13 cellular contexts compared by ENCODE assay signal in the genomic region with DNA sequence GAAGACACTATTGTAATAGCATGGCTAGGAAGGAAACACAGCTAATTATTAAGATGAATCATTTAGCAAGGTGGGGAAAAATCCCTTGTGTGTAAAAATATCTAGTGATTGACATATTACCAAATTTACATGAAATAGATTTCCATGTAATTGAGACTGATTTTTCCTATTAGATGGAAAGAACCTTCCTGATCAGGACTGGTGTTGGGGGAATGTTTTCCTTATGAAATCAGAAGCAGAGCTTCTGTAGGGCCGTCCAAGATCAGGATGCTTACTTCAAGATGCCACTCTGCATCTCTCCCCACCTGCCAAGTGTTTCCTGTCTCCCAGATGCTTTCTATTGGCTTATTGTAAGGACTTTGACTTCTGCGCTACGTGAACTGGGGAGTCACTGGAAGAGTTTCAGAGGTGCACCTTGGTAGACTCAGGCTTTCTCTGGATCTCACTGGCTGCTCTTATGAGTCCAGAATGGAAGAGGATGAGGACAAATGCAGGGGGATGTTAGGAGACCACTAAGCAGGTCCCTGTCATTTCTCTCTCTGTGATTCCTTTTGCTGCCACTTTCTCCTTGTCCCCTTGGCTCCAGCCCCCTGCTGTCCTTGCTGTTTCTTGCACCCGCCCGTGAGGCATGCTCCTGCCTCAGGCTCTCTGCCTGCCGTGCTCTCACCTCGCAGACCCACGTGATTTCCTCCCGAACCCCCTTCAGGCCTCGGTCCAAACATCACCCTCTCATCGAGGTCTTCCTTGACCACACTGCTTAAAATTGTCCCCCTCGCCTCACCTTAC. TPM values are rescaled to one million over a fixed set of nuclear protein-coding genes. Genes with fewer than 3 reads are reported as not detected.
DNase-seq lines count a peak whose midpoint lies in the region; ATAC-seq and TF ChIP-seq lines count a peak whose summit lies in the region.
"Had no signal": no experiment of that assay in that cellular context is flagged by ENCODE, and none has a peak within 500 bp of the region (broad histone marks: within the 10 kb centered on the region; RNA-seq: fewer than 3 reads in every experiment).

No MANE protein-coding gene starts in this region.

- H2AFZ ChIP-seq in GM23338: no peak overlapping the region

- no peaks in the 10 kb centered on the region for H4K20me1 ChIP-seq in GM23338 (replicated peaks; ENCODE audit: insufficient read depth)

- H3K27me3 ChIP-seq in GM23338 (ENCODE audit: insufficient read depth): no peaks in the 10 kb centered on the region
- H3K27me3 ChIP-seq in CD4-positive, alpha-beta memory T cell (ENCODE audit: insufficient read depth, low read length): no peaks in the 10 kb centered on the region

- H3K9me3 ChIP-seq in CD4-positive, alpha-beta memory T cell (ENCODE audit: control insufficient read depth in 1 of 2, low read length in 2 of 2): no peaks in the 10 kb centered on the region

- no peaks in the 10 kb centered on the region for H3K9me3 Mint-ChIP-seq in GM23338
- H3K9me3 Mint-ChIP-seq in activated T-helper 17 cell treated with anti-CD3 and anti-CD28 coated beads, Interleukin-2, amount 50 U/mL, for 72 hours: no peaks in the 10 kb centered on the region
- no peaks in the 10 kb centered on the region for H3K9me3 Mint-ChIP-seq in stimulated activated memory B cell treated with anti-CD40 and anti-IgM and Interleukin-4, amounts not matched to agents 10 μg/mL and 1 μg/mL and 100 μg/mL, for 72 hours
- H3K9me3 Mint-ChIP-seq in naive thymus-derived CD8-positive, alpha-beta T cell: no peaks in the 10 kb centered on the region
- no peaks in the 10 kb centered on the region for H3K9me3 Mint-ChIP-seq in CD4-positive, alpha-beta memory T cell

- peaks cover 4% of the 10 kb centered on the region for H3K27me3 Mint-ChIP-seq in GM23338 (ENCODE audit: insufficient read depth, low read depth, poor library complexity)
- no peaks in the 10 kb centered on the region for H3K27me3 Mint-ChIP-seq in activated T-helper 17 cell treated with anti-CD3 and anti-CD28 coated beads, Interleukin-2, amount 50 U/mL, for 72 hours
- H3K27me3 Mint-ChIP-seq in stimulated activated memory B cell treated with anti-CD40 and anti-IgM and Interleukin-4, amounts not matched to agents 10 μg/mL and 1 μg/mL and 100 μg/mL, for 72 hours: no peaks in the 10 kb centered on the region
- no peaks in the 10 kb centered on the region for H3K27me3 Mint-ChIP-seq in naive thymus-derived CD8-positive, alpha-beta T cell
- H3K27me3 Mint-ChIP-seq in CD4-positive, alpha-beta memory T cell: no peaks in the 10 kb centered on the region

- ATAC-seq in GM23338 (peak; percentile 13), HG02642 (IDR thresholded peaks at IDR 0.05; ENCODE audit: poor library complexity, unreplicated experiment) (no peak)
- no peak for ATAC-seq in activated T-helper 17 cell treated with anti-CD3 and anti-CD28 coated beads, Interleukin-2, amount 50 U/mL, for 72 hours (replicated peaks)
- ATAC-seq in stimulated activated memory B cell treated with anti-CD40 and anti-IgM and Interleukin-4, amounts not matched to agents 10 μg/mL and 1 μg/mL and 100 μg/mL, for 72 hours: no peak
- ATAC-seq in naive thymus-derived CD8-positive, alpha-beta T cell: no peak

- H3K36me3 ChIP-seq in GM23338 (ENCODE audit: insufficient read depth): no peaks in the 10 kb centered on the region
- H3K36me3 ChIP-seq in CD4-positive, alpha-beta memory T cell (ENCODE audit: insufficient read depth, low read length): no peaks in the 10 kb centered on the region

- no peaks in the 10 kb centered on the region for H3F3A ChIP-seq in GM23338 (replicated peaks; ENCODE audit: low read depth)

- POLR2A ChIA-PET in naive thymus-derived CD8-positive, alpha-beta T cell (lab: Charles Lee): no interaction called here
- POLR2A ChIA-PET in CD4-positive, alpha-beta memory T cell (lab: Charles Lee; ENCODE audit: partially characterized antibody): interaction anchor here (0.8 to 2.5 kb wide), 3 partner anchors 15 to 181 kb away, joined by 3 to 7 read pairs (median 7); no protein-coding TSS in a partner anchor

- peaks cover 60% of the 10 kb centered on the region for H3K4me1 ChIP-seq in GM23338 (ENCODE audit: insufficient read depth)
- peaks cover 25% of the 10 kb centered on the region for H3K4me1 ChIP-seq in CD4-positive, alpha-beta memory T cell (ENCODE audit: insufficient read depth, low read length)

- no peaks in the 10 kb centered on the region for H3K79me2 ChIP-seq in GM23338 (replicated peaks; ENCODE audit: insufficient read depth)

- intact Hi-C loops in CD4-positive, alpha-beta memory T cell (cut with micrococcal nuclease): loop anchor here (2.0 to 5.0 kb wide), 3 partner anchors 15 to 56 kb away; no protein-coding TSS in a partner anchor

- H3K36me3 Mint-ChIP-seq in GM23338 (ENCODE audit: low read depth): peaks cover 4% of the 10 kb centered on the region; the same call in 1 of the 3 replicates
- H3K36me3 Mint-ChIP-seq in activated T-helper 17 cell treated with anti-CD3 and anti-CD28 coated beads, Interleukin-2, amount 50 U/mL, for 72 hours (ENCODE audit: low read depth): no peaks in the 10 kb centered on the region
- peaks cover 6% of the 10 kb centered on the region for H3K36me3 Mint-ChIP-seq in stimulated activated memory B cell treated with anti-CD40 and anti-IgM and Interleukin-4, amounts not matched to agents 10 μg/mL and 1 μg/mL and 100 μg/mL, for 72 hours
- H3K36me3 Mint-ChIP-seq in naive thymus-derived CD8-positive, alpha-beta T cell: peaks cover 0 to 12% (median 6%) of the 10 kb centered on the region in 3 donors
- peaks cover 7 to 16% of the 10 kb centered on the region in 2 donors for H3K36me3 Mint-ChIP-seq in CD4-positive, alpha-beta memory T cell

- H3K4me3 ChIP-seq in GM23338: no peak overlapping the region
- H3K4me3 ChIP-seq in CD4-positive, alpha-beta memory T cell (ENCODE audit: low read length in 2 of 2): no peak overlapping the region
- H3K4me3 ChIP-seq: lung had no signal

- H3K4me3 Mint-ChIP-seq in GM23338: no peak overlapping the region
- peak overlapping the region; percentile 4 for H3K4me3 Mint-ChIP-seq in activated T-helper 17 cell treated with anti-CD3 and anti-CD28 coated beads, Interleukin-2, amount 50 U/mL, for 72 hours
- no peak overlapping the region for H3K4me3 Mint-ChIP-seq in stimulated activated memory B cell treated with anti-CD40 and anti-IgM and Interleukin-4, amounts not matched to agents 10 μg/mL and 1 μg/mL and 100 μg/mL, for 72 hours
- H3K4me3 Mint-ChIP-seq in naive thymus-derived CD8-positive, alpha-beta T cell: peak overlapping the region in 3 of 10 donors; percentile 7 to 47 (median 22)
- H3K4me3 Mint-ChIP-seq in CD4-positive, alpha-beta memory T cell: peak overlapping the region in 3 of 8 donors; percentile 26 to 31 (median 30)

- peak overlapping the region; percentile 87 for H3K27ac Mint-ChIP-seq in GM23338
- H3K27ac Mint-ChIP-seq in activated T-helper 17 cell treated with anti-CD3 and anti-CD28 coated beads, Interleukin-2, amount 50 U/mL, for 72 hours: peak overlapping the region; percentile 61
- peak overlapping the region; percentile 15 for H3K27ac Mint-ChIP-seq in stimulated activated memory B cell treated with anti-CD40 and anti-IgM and Interleukin-4, amounts not matched to agents 10 μg/mL and 1 μg/mL and 100 μg/mL, for 72 hours
- H3K27ac Mint-ChIP-seq in naive thymus-derived CD8-positive, alpha-beta T cell: peak overlapping the region in 3 of 10 donors; percentile 21 to 90 (median 80)
- peak overlapping the region in 3 of 7 donors; percentile 3 to 91 (median 13) for H3K27ac Mint-ChIP-seq in CD4-positive, alpha-beta memory T cell

- H3K9me2 ChIP-seq in GM23338 (ENCODE audit: insufficient read depth): no peaks in the 10 kb centered on the region; the same call in 1 of the 2 replicates

- CTCF ChIA-PET in CD4-positive, alpha-beta memory T cell (lab: Charles Lee; ENCODE audit: partially characterized antibody): interaction anchor here (1.3 to 6.5 kb wide), 4 partner anchors 13 to 616 kb away, joined by 3 to 98 read pairs (median 8); a partner anchor contains a TSS

- peak overlapping the region; percentile 44 for H3K4me2 ChIP-seq in GM23338

- DNase-seq in GM23338 (ENCODE audit: low spot score) (peak; percentile 43), iPS-NIHi7 (ENCODE audit: extremely low spot score) (peak; percentile 31), anterior cingulate cortex (lab: John Stamatoyannopoulos, UW) (no peak)
- DNase-seq in naive thymus-derived CD8-positive, alpha-beta T cell: no peak
- DNase-seq in CD4-positive, alpha-beta memory T cell: no peak
- DNase-seq: activated CD4-positive, alpha-beta T cell treated with anti-CD3 and anti-CD28 coated beads for 48 hours; Calu3; NCI-H1105; NCI-H82 had no signal

- H3K4me1 Mint-ChIP-seq in GM23338: peaks cover 63% of the 10 kb centered on the region
- peaks cover 28% of the 10 kb centered on the region for H3K4me1 Mint-ChIP-seq in activated T-helper 17 cell treated with anti-CD3 and anti-CD28 coated beads, Interleukin-2, amount 50 U/mL, for 72 hours
- peaks cover 46% of the 10 kb centered on the region for H3K4me1 Mint-ChIP-seq in stimulated activated memory B cell treated with anti-CD40 and anti-IgM and Interleukin-4, amounts not matched to agents 10 μg/mL and 1 μg/mL and 100 μg/mL, for 72 hours
- peaks cover 12 to 29% (median 22%) of the 10 kb centered on the region in 4 donors for H3K4me1 Mint-ChIP-seq in naive thymus-derived CD8-positive, alpha-beta T cell
- H3K4me1 Mint-ChIP-seq in CD4-positive, alpha-beta memory T cell: peaks cover 14 to 49% (median 31%) of the 10 kb centered on the region in 4 donors

- H3K27ac ChIP-seq in GM23338 (ENCODE audit: low read depth): peak overlapping the region; percentile 72
- H3K27ac ChIP-seq in CD4-positive, alpha-beta memory T cell (ENCODE audit: low read depth, low read length): no peak overlapping the region

- TF ChIP-seq CTCF in GM23338 (conservative IDR thresholded peaks at IDR 0.05; ENCODE audit: low read depth in 2 of 2): 0 out of 4 replicates have a peak, but pooled peaks have one; percentile 2 to 9

RNA-seq across cellular contexts. Expression of a gene that starts 30.1 kb away (rescaled TPM):
- 15.0 and 17.8 TPM in 2 replicates for total RNA-seq in GM23338 (2014; rRNA removed; shearing (Covaris generic))
- polyA plus RNA-seq in GM23338 (2016; fragmentation: Nextera tagmentation; extraction: Ambion mirVana): 19.0 and 20.0 TPM in 2 replicates
- total RNA-seq in activated T-helper 17 cell treated with anti-CD3 and anti-CD28 coated beads, Interleukin-2, amount 50 U/mL, for 72 hours: 10 to 100 TPM in 1 of 2 donors, 1 to 10 TPM in 1; 9.9 to 15.2 TPM
- total RNA-seq in naive thymus-derived CD8-positive, alpha-beta T cell: 10 to 100 TPM; 11.5 to 14.7 TPM
- 10 to 100 TPM; 13.7 to 17.4 (median 14.8) TPM for polyA plus RNA-seq in naive thymus-derived CD8-positive, alpha-beta T cell
- total RNA-seq in CD4-positive, alpha-beta memory T cell: 10 to 100 TPM; 23.5 to 27.4 TPM
- polyA plus RNA-seq in CD4-positive, alpha-beta memory T cell: 10 to 100 TPM; 23.4 to 40.5 TPM

RNA-seq across cellular contexts. Expression of a gene that starts 30.2 kb away (rescaled TPM):
- 25.9 and 33.5 TPM in 2 replicates for total RNA-seq in GM23338 (2014; rRNA removed; shearing (Covaris generic))
- 19.4 and 19.6 TPM in 2 replicates for polyA plus RNA-seq in GM23338 (2016; fragmentation: Nextera tagmentation; extraction: Ambion mirVana)
- total RNA-seq in activated T-helper 17 cell treated with anti-CD3 and anti-CD28 coated beads, Interleukin-2, amount 50 U/mL, for 72 hours: 10 to 100 TPM; 20.0 to 26.6 TPM
- 10 to 100 TPM; 41.5 to 42.9 TPM for total RNA-seq in naive thymus-derived CD8-positive, alpha-beta T cell
- 10 to 100 TPM; 31.7 to 33.8 (median 32.4) TPM for polyA plus RNA-seq in naive thymus-derived CD8-positive, alpha-beta T cell
- total RNA-seq in CD4-positive, alpha-beta memory T cell: 10 to 100 TPM; 37.6 to 44.4 TPM
- 10 to 100 TPM; 36.8 to 43.6 TPM for polyA plus RNA-seq in CD4-positive, alpha-beta memory T cell

Comparison
In these comparisons a context has a peak if more than half of its experiments do, and no peak if none do; other contexts are left out.
1. DNase-seq: peak in GM23338 (single experiment) and iPS-NIHi7 (single experiment); none in naive thymus-derived CD8-positive, alpha-beta T cell (0 of 10), CD4-positive, alpha-beta memory T cell (0 of 5) and anterior cingulate cortex (0 of 58).